ENCODE assay signal across 5 cellular contexts in genomic region chr3:130027437-130027836, GRCh38. TPM values are rescaled to one million over a fixed set of nuclear protein-coding genes. Genes with fewer than 3 reads are reported as not detected.
"Had no signal": no experiment of that assay in that cellular context is flagged by ENCODE, and none has a peak within 500 bp of the region (broad histone marks: within the 10 kb centered on the region; RNA-seq: fewer than 3 reads in every experiment).

No MANE protein-coding gene starts in this region.

RNA-seq across cellular contexts. Expression of gene TRH, which starts 52.9 kb away (rescaled TPM):
- total RNA-seq: IMR-90, NCI-H460, Right ventricle myocardium superior, SJSA1 had no signal
- polyA plus RNA-seq: IMR-90, SK-N-SH had no signal

RNA-seq across cellular contexts. Expression of gene ALG1L2, which starts 54.2 kb away (rescaled TPM):
- total RNA-seq: IMR-90, NCI-H460 had no signal
- polyA plus RNA-seq: IMR-90, SK-N-SH had no signal
